ENCODE assay signal across 1 cellular context in genomic region chr9:136128436-136128835, GRCh38.
TF ChIP-seq lines count a peak whose summit lies in the region.

No MANE protein-coding gene starts in this region.

TF ChIP-seq in WTC11, 78 proteins besides CTCF, POLR2A, EP300 and RAD21 (continued from another document):
- no peak for TF ChIP-seq STAT6 (CRISPR knock-in tag; conservative IDR thresholded peaks at IDR 0.05; ENCODE audit: low read depth)
